20 cellular contexts compared by ENCODE assay signal in the genomic region with DNA sequence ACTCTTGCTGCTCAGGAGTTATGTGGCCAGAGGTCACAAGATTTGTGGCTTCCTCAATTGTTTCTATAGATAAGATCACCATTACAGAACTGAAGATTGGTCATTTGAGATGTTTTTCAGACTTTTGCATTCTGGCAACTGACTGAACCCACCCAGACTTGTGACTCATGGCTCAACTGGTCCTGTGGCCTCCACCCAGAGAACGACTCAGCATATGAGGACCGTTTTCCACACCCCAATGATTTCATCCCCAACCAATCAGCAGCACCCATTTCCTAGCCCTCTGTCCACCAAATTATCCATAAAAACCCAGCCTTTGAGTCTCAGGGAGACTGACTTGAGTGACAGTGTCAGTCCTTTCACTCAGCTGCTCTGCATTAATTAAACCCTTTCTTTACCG.
DNase-seq lines count a peak whose midpoint lies in the region; ATAC-seq, FAIRE-seq and TF ChIP-seq lines count a peak whose summit lies in the region.
"Had no signal": no experiment of that assay in that cellular context is flagged by ENCODE, and none has a peak within 500 bp of the region (broad histone marks: within the 10 kb centered on the region; RNA-seq: fewer than 3 reads in every experiment).

No MANE protein-coding gene starts in this region.

- no peaks in the 10 kb centered on the region for H3K27me3 Mint-ChIP-seq in astrocyte (ENCODE audit: low read depth, unreplicated experiment)
- H3K27me3 Mint-ChIP-seq in activated naive CD4-positive, alpha-beta T cell treated with anti-CD3 and anti-CD28 coated beads for 36 hours (ENCODE audit: low read depth), result no peaks in the 10 kb centered on the region

- H3K27me3 ChIP-seq in astrocyte (ENCODE audit: insufficient read depth, low read length), result no peaks in the 10 kb centered on the region
- H3K27me3 ChIP-seq: uterus had no signal

- H3K79me2 ChIP-seq in astrocyte (ENCODE audit: insufficient read depth, low read length), result no peaks in the 10 kb centered on the region

- H3K4me1 Mint-ChIP-seq in astrocyte (ENCODE audit: low read depth, unreplicated experiment), result peaks cover 11% of the 10 kb centered on the region
- no peaks in the 10 kb centered on the region for H3K4me1 Mint-ChIP-seq in activated naive CD4-positive, alpha-beta T cell treated with anti-CD3 and anti-CD28 coated beads for 36 hours (ENCODE audit: low read depth)
- H3K4me1 Mint-ChIP-seq: activated naive CD8-positive, alpha-beta T cell treated with anti-CD3 and anti-CD28 coated beads, Interleukin-2, amount 10 ng/mL, durations not matched to agents 7 days and 5 days; central memory CD8-positive, alpha-beta T cell; naive thymus-derived CD8-positive, alpha-beta T cell had no signal

- no peak for TF ChIP-seq CTCF in astrocyte (IDR thresholded peaks at IDR 0.05; ENCODE audit: insufficient read depth, low read depth, low read length)

- intact Hi-C loops in activated naive CD4-positive, alpha-beta T cell treated with anti-CD3 and anti-CD28 coated beads for 36 hours (cut with micrococcal nuclease), result no loop called here

- no peak overlapping the region for H3K4me2 ChIP-seq in astrocyte (ENCODE audit: low read length)

- no peak overlapping the region for H3K9ac ChIP-seq in astrocyte (ENCODE audit: low read length)

- H3K4me1 ChIP-seq in astrocyte (ENCODE audit: insufficient read depth, low read length), result no peaks in the 10 kb centered on the region
- H3K4me1 ChIP-seq: uterus had no signal

- DNase-seq in A172 (ENCODE audit: low spot score), result peak; percentile 55
- DNase-seq in HS-5 (ENCODE audit: low read depth), result peak; percentile 33
- peak; percentile 32 for DNase-seq in astrocyte (ENCODE audit: low read depth)
- peak; percentile 10 for DNase-seq in iris pigment epithelial cell (ENCODE audit: low read depth)
- no peak for DNase-seq in putamen (ENCODE audit: low spot score)
- no peak for DNase-seq in NCI-H1048 (lab: John Stamatoyannopoulos, UW)
- no peak for DNase-seq in activated naive CD4-positive, alpha-beta T cell treated with anti-CD3 and anti-CD28 coated beads for 36 hours
- DNase-seq: activated CD4-positive, alpha-beta T cell treated with anti-CD3 and anti-CD28 coated beads, Interleukin-2, amount 50 U/mL, for 4 hours; activated naive CD8-positive, alpha-beta T cell treated with anti-CD3 and anti-CD28 coated beads, Interleukin-2, amount 10 ng/mL, durations not matched to agents 7 days and 5 days; activated T-cell treated with anti-CD3 and anti-CD28 coated beads, Interleukin-2, amount 50 U/mL, for 1 hour; effector memory CD4-positive, alpha-beta T cell; foreskin melanocyte; GF-D8; naive thymus-derived CD8-positive, alpha-beta T cell; NCI-H187; NCI-H510A; stimulated activated naive CD4-positive, alpha-beta T cell treated with Interleukin-2 at 50 U/mL for 16 hours; uterus had no signal

- H3K27ac Mint-ChIP-seq in astrocyte (ENCODE audit: unreplicated experiment), result peak overlapping the region; percentile 94
- H3K27ac Mint-ChIP-seq in activated naive CD4-positive, alpha-beta T cell treated with anti-CD3 and anti-CD28 coated beads for 36 hours, result no peak overlapping the region
- H3K27ac Mint-ChIP-seq: activated naive CD8-positive, alpha-beta T cell treated with anti-CD3 and anti-CD28 coated beads, Interleukin-2, amount 10 ng/mL, durations not matched to agents 7 days and 5 days; naive thymus-derived CD8-positive, alpha-beta T cell had no signal

- H3K36me3 Mint-ChIP-seq in astrocyte (ENCODE audit: low read depth, unreplicated experiment), result no peaks in the 10 kb centered on the region
- no peaks in the 10 kb centered on the region for H3K36me3 Mint-ChIP-seq in activated naive CD4-positive, alpha-beta T cell treated with anti-CD3 and anti-CD28 coated beads for 36 hours (ENCODE audit: low read depth)
- H3K36me3 Mint-ChIP-seq: activated naive CD8-positive, alpha-beta T cell treated with anti-CD3 and anti-CD28 coated beads, Interleukin-2, amount 10 ng/mL, durations not matched to agents 7 days and 5 days; naive thymus-derived CD8-positive, alpha-beta T cell had no signal

- CTCF ChIA-PET in activated naive CD4-positive, alpha-beta T cell treated with anti-CD3 and anti-CD28 coated beads for 36 hours (lab: Charles Lee), result no interaction called here

- no peak overlapping the region for H3K4me3 ChIP-seq in astrocyte (ENCODE audit: insufficient read depth, low read depth, low read length)
- H3K4me3 ChIP-seq: uterus had no signal

- H3K36me3 ChIP-seq in astrocyte (ENCODE audit: insufficient read depth, low read length), result no peaks in the 10 kb centered on the region
- H3K36me3 ChIP-seq: uterus had no signal

- H3K27ac ChIP-seq in astrocyte (ENCODE audit: low read depth, low read length), result no peak overlapping the region
- H3K27ac ChIP-seq: uterus had no signal

- no peak overlapping the region for H3K4me3 Mint-ChIP-seq in astrocyte (ENCODE audit: unreplicated experiment)
- H3K4me3 Mint-ChIP-seq in activated naive CD4-positive, alpha-beta T cell treated with anti-CD3 and anti-CD28 coated beads for 36 hours, result no peak overlapping the region
- H3K4me3 Mint-ChIP-seq: activated naive CD8-positive, alpha-beta T cell treated with anti-CD3 and anti-CD28 coated beads, Interleukin-2, amount 10 ng/mL, durations not matched to agents 7 days and 5 days; central memory CD8-positive, alpha-beta T cell; naive thymus-derived CD8-positive, alpha-beta T cell had no signal

- no peaks in the 10 kb centered on the region for H4K20me1 ChIP-seq in astrocyte (ENCODE audit: insufficient read depth, low read length)

- peaks cover 2% of the 10 kb centered on the region for H3K9me3 Mint-ChIP-seq in astrocyte (ENCODE audit: unreplicated experiment)
- H3K9me3 Mint-ChIP-seq in activated naive CD4-positive, alpha-beta T cell treated with anti-CD3 and anti-CD28 coated beads for 36 hours, result no peaks in the 10 kb centered on the region
- H3K9me3 Mint-ChIP-seq: activated naive CD8-positive, alpha-beta T cell treated with anti-CD3 and anti-CD28 coated beads, Interleukin-2, amount 10 ng/mL, durations not matched to agents 7 days and 5 days; central memory CD8-positive, alpha-beta T cell had no signal

- FAIRE-seq in astrocyte (lab: Jason Lieb, UNC), result no peak

- no peak for ATAC-seq in esophagus mucosa
- ATAC-seq: naive thymus-derived CD8-positive, alpha-beta T cell had no signal

- no peaks in the 10 kb centered on the region for H3K9me3 ChIP-seq in astrocyte (ENCODE audit: insufficient read depth, low read depth, low read length)
- H3K9me3 ChIP-seq: uterus had no signal

- H2AFZ ChIP-seq in astrocyte (ENCODE audit: low read depth, low read length), result no peak overlapping the region

Comparison
In these comparisons a context has a peak if more than half of its experiments do, and no peak if none do; other contexts are left out.
1. DNase-seq: peak in A172 (single experiment), HS-5 (single experiment), astrocyte (single experiment) and iris pigment epithelial cell (single experiment); none in putamen (single experiment), NCI-H1048 (single experiment) and activated naive CD4-positive, alpha-beta T cell treated with anti-CD3 and anti-CD28 coated beads for 36 hours (single experiment).